In genomic region chr19:45456500-45456815, GRCh38 we compare ENCODE assay signal across 9 cellular contexts. TPM values are rescaled to one million over a fixed set of nuclear protein-coding genes. Genes with fewer than 3 reads are reported as not detected.
DNase-seq lines count a peak whose midpoint lies in the region; ATAC-seq, FAIRE-seq and TF ChIP-seq lines count a peak whose summit lies in the region.
"Had no signal": no experiment of that assay in that cellular context is flagged by ENCODE, and none has a peak within 500 bp of the region (broad histone marks: within the 10 kb centered on the region; RNA-seq: fewer than 3 reads in every experiment).

No MANE protein-coding gene starts in this region.

- no peak for ATAC-seq in left ventricle myocardium superior
- ATAC-seq in HG02840 (IDR thresholded peaks at IDR 0.05; ENCODE audit: low FRiP score, unreplicated experiment) = no peak

- TF ChIP-seq POLR2A in GM12892 (IDR thresholded peaks at IDR 0.05; ENCODE audit: low read depth, low read length) = no peak

- peaks cover 0 to 23% of the 10 kb centered on the region in 2 donors for H3K4me1 ChIP-seq in right atrium auricular region

- no peaks in the 10 kb centered on the region for H3K27me3 ChIP-seq in right atrium auricular region

- intact Hi-C loops in left ventricle myocardium superior (cut with micrococcal nuclease) = no loop called here
- intact Hi-C loops in dendritic cell treated with granulocyte-macrophage colony-stimulating factor and Interleukin-4, amounts not matched to agents 40 ng/mL and 50 ng/mL, for 4 days (cut with micrococcal nuclease) = loop anchor here (1.0 to 2.0 kb wide), 2 partner anchors 11 to 14 kb away; partner anchors contain the start of gene FOSB

- H3K36me3 ChIP-seq in right atrium auricular region = no peaks in the 10 kb centered on the region

- FAIRE-seq in GM12892 (lab: Jason Lieb, UNC) = no peak

- no peak overlapping the region for H3K4me3 ChIP-seq in right atrium auricular region

- H3K27ac ChIP-seq in right atrium auricular region = peak overlapping the region; percentile 86 to 88

- H3K27ac Mint-ChIP-seq in dendritic cell treated with granulocyte-macrophage colony-stimulating factor and Interleukin-4, amounts not matched to agents 40 ng/mL and 50 ng/mL, for 4 days = peak overlapping the region; percentile 95
- H3K27ac Mint-ChIP-seq in nephron progenitor cell = peak overlapping the region; percentile 97

- H3K27me3 Mint-ChIP-seq in dendritic cell treated with granulocyte-macrophage colony-stimulating factor and Interleukin-4, amounts not matched to agents 40 ng/mL and 50 ng/mL, for 4 days = peaks cover 18% of the 10 kb centered on the region
- H3K27me3 Mint-ChIP-seq in nephron progenitor cell (ENCODE audit: low read depth, poor library complexity) = peaks cover 18% of the 10 kb centered on the region

- TF ChIP-seq CTCF in right atrium auricular region (IDR thresholded peaks at IDR 0.05) (no peak), nephron progenitor cell (IDR thresholded peaks at IDR 0.05) (no peak)

- peak overlapping the region; percentile 58 for H3K4me3 Mint-ChIP-seq in dendritic cell treated with granulocyte-macrophage colony-stimulating factor and Interleukin-4, amounts not matched to agents 40 ng/mL and 50 ng/mL, for 4 days
- no peak overlapping the region for H3K4me3 Mint-ChIP-seq in nephron progenitor cell

- H3K4me1 Mint-ChIP-seq in dendritic cell treated with granulocyte-macrophage colony-stimulating factor and Interleukin-4, amounts not matched to agents 40 ng/mL and 50 ng/mL, for 4 days (ENCODE audit: low read depth) = peaks cover 46% of the 10 kb centered on the region
- H3K4me1 Mint-ChIP-seq in nephron progenitor cell = peaks cover 34% of the 10 kb centered on the region

- DNase-seq in right atrium auricular region (ENCODE audit: low spot score) = no peak
- no peak for DNase-seq in left ventricle myocardium superior
- no peak for DNase-seq in nephron progenitor cell
- DNase-seq in GM12892 (ENCODE audit: insufficient read length) = no peak
- DNase-seq in glomerular visceral epithelial cell (ENCODE audit: extremely low spot score) = no peak
- DNase-seq in SIG-M5 (lab: John Stamatoyannopoulos, UW) = no peak
- DNase-seq: NCI-H526 treated with DMSO at 0.1 percent for 48 hours had no signal

- H3K36me3 Mint-ChIP-seq in dendritic cell treated with granulocyte-macrophage colony-stimulating factor and Interleukin-4, amounts not matched to agents 40 ng/mL and 50 ng/mL, for 4 days (ENCODE audit: low read depth) = no peaks in the 10 kb centered on the region
- no peaks in the 10 kb centered on the region for H3K36me3 Mint-ChIP-seq in nephron progenitor cell (ENCODE audit: low read depth)

- H3K9me3 Mint-ChIP-seq in dendritic cell treated with granulocyte-macrophage colony-stimulating factor and Interleukin-4, amounts not matched to agents 40 ng/mL and 50 ng/mL, for 4 days = no peaks in the 10 kb centered on the region
- peaks cover 5% of the 10 kb centered on the region for H3K9me3 Mint-ChIP-seq in nephron progenitor cell

- no peaks in the 10 kb centered on the region for H3K9me3 ChIP-seq in right atrium auricular region

RNA-seq across cellular contexts. Expression of gene FOSB, which starts 11.3 kb away (rescaled TPM):
- total RNA-seq in right atrium auricular region = 10 to 100 TPM; 17.8 to 19.7 TPM
- total RNA-seq in left ventricle myocardium superior = 0.79 TPM
- polyA plus RNA-seq in GM12892 (2012; ENCODE audit: missing spikeins) = 1.1 TPM

RNA-seq across cellular contexts. Expression of gene ERCC1, which starts 32.7 kb away (rescaled TPM):
- 100 to 1,000 TPM; 110 to 126 TPM for total RNA-seq in right atrium auricular region
- total RNA-seq in left ventricle myocardium superior = 150 TPM
- 39.3 TPM for polyA plus RNA-seq in GM12892 (2012; ENCODE audit: missing spikeins)

RNA-seq across cellular contexts. Expression of gene RTN2, which starts 40.4 kb away (rescaled TPM):
- total RNA-seq in right atrium auricular region (10 to 100 TPM; 22.8 to 24.0 TPM), left ventricle myocardium superior (29.8 TPM)
- polyA plus RNA-seq in GM12892 (2012; ENCODE audit: missing spikeins) = 5.9 TPM

RNA-seq across cellular contexts. Expression of gene PPM1N, which starts 41.8 kb away (rescaled TPM):
- total RNA-seq in right atrium auricular region (1 to 10 TPM in 1 of 2 donors, not detected in 1; 1.8 TPM), left ventricle myocardium superior (0.57 TPM)
- 3.5 TPM for polyA plus RNA-seq in GM12892 (2012; ENCODE audit: missing spikeins)

RNA-seq across cellular contexts. Expression of gene POLR1G, which starts 50.0 kb away (rescaled TPM):
- total RNA-seq in right atrium auricular region (1 to 10 TPM; 5.5 to 5.6 TPM), left ventricle myocardium superior (7.0 TPM)
- 4.4 TPM for polyA plus RNA-seq in GM12892 (2012; ENCODE audit: missing spikeins)

Comparison
In these comparisons a context has a peak if more than half of its experiments do, and no peak if none do; other contexts are left out.
1. RNA of gene FOSB, which starts 11.3 kb away (total RNA-seq): 17.8 to 19.7 TPM in right atrium auricular region; 0.79 TPM in left ventricle myocardium superior (single experiment); every median in the first group is over 10 times any median in the second.